2 cellular contexts compared by ENCODE assay signal in the genomic region with DNA sequence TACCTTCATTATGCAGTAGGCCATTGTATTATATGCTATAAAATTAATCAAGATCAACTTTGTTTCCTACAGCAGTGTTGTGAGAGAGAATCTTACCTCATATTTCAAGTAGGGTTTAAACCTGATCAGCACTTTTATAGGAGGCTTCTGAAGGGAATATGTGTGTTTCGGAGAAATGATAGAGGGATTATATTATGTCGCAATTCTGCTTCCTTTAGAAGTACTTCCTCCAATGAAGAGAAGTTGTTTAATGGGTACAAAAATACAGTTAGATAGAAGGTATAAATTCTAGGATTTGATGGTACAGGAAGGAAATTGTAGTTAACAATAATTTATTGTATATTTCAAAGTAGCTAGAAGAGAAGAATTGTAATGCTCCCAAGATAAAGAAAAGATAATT.
TF ChIP-seq lines count a peak whose summit lies in the region.

No MANE protein-coding gene starts in this region.

TF ChIP-seq in HepG2, 621 proteins besides CTCF, POLR2A, EP300 and RAD21:
- TF ChIP-seq IRF2 (CRISPR knock-in tag; IDR thresholded peaks at IDR 0.05) (no peak), CEBPB (IDR thresholded peaks at IDR 0.05; ENCODE audit: borderline replicate concordance, low read depth, low read length) (peak; percentile 71; the same call in 1 of the 2 replicates)

TF ChIP-seq in H1, 55 proteins besides CTCF, POLR2A, EP300 and RAD21:
- no peak for TF ChIP-seq CTBP2 (IDR thresholded peaks at IDR 0.05; ENCODE audit: borderline replicate concordance, insufficient read depth, insufficient read length, low read length)
- no peak for TF ChIP-seq SIX5 (IDR thresholded peaks at IDR 0.05; ENCODE audit: low read depth, low read length)
- TF ChIP-seq FOSL1 (IDR thresholded peaks at IDR 0.05; ENCODE audit: insufficient read depth, low read depth, low read length) = no peak
- TF ChIP-seq CEBPB (IDR thresholded peaks at IDR 0.05; ENCODE audit: low read depth, low read length) = peak; percentile 59; the same call in 1 of the 2 replicates
